1 cellular context compared by ENCODE assay signal in genomic region chr21:44012474-44013379, GRCh38.
TF ChIP-seq lines count a peak whose summit lies in the region.

No MANE protein-coding gene starts in this region.

TF ChIP-seq in K562, 482 proteins besides CTCF, POLR2A, EP300 and RAD21 (continued from another document and continues in another):
- TF ChIP-seq, protein P1, sequence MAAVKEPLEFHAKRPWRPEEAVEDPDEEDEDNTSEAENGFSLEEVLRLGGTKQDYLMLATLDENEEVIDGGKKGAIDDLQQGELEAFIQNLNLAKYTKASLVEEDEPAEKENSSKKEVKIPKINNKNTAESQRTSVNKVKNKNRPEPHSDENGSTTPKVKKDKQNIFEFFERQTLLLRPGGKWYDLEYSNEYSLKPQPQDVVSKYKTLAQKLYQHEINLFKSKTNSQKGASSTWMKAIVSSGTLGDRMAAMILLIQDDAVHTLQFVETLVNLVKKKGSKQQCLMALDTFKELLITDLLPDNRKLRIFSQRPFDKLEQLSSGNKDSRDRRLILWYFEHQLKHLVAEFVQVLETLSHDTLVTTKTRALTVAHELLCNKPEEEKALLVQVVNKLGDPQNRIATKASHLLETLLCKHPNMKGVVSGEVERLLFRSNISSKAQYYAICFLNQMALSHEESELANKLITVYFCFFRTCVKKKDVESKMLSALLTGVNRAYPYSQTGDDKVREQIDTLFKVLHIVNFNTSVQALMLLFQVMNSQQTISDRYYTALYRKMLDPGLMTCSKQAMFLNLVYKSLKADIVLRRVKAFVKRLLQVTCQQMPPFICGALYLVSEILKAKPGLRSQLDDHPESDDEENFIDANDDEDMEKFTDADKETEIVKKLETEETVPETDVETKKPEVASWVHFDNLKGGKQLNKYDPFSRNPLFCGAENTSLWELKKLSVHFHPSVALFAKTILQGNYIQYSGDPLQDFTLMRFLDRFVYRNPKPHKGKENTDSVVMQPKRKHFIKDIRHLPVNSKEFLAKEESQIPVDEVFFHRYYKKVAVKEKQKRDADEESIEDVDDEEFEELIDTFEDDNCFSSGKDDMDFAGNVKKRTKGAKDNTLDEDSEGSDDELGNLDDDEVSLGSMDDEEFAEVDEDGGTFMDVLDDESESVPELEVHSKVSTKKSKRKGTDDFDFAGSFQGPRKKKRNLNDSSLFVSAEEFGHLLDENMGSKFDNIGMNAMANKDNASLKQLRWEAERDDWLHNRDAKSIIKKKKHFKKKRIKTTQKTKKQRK (IDR thresholded peaks at IDR 0.05; ENCODE audit: borderline replicate concordance, low read depth, low read length): no peak
- TF ChIP-seq ZNF124 (CRISPR knock-in tag; IDR thresholded peaks at IDR 0.05) (no peak), LCOR (CRISPR knock-in tag; IDR thresholded peaks at IDR 0.05) (peak; percentile 83; the same call in 1 of the 2 replicates), L3MBTL2 (IDR thresholded peaks at IDR 0.05) (peak; percentile 75), SAFB (IDR thresholded peaks at IDR 0.05; ENCODE audit: borderline replicate concordance, low read depth, low read length) (no peak), ARID2 (IDR thresholded peaks at IDR 0.05) (no peak), MYNN (IDR thresholded peaks at IDR 0.05) (0 out of 2 replicates have a peak, but pooled peaks have one; percentile 43), MYNN (CRISPR knock-in tag; IDR thresholded peaks at IDR 0.05) (no peak), PHF21A (IDR thresholded peaks at IDR 0.05; ENCODE audit: borderline replicate concordance, low read depth) (no peak), FOSL1 (tag; conservative IDR thresholded peaks at IDR 0.05) (no peak; the same call in 1 of the 2 replicates), ATF2 (CRISPR knock-in tag; IDR thresholded peaks at IDR 0.05) (no peak), KLF6 (CRISPR knock-in tag; IDR thresholded peaks at IDR 0.05; ENCODE audit: borderline replicate concordance) (no peak), CCNT2 (IDR thresholded peaks at IDR 0.05; ENCODE audit: borderline replicate concordance, extremely low read depth, insufficient read length, low read depth, low read length) (peak; percentile 84), MXD1 (CRISPR knock-in tag; IDR thresholded peaks at IDR 0.05; ENCODE audit: borderline replicate concordance, poor library complexity, severe bottlenecking) (peak; percentile 29), TFAM (CRISPR knock-in tag; conservative IDR thresholded peaks at IDR 0.05) (no peak), REST (CRISPR knock-in tag; IDR thresholded peaks at IDR 0.05; ENCODE audit: low read depth) (peak; percentile 57; the same call in 1 of the 2 replicates), DNMT1 (IDR thresholded peaks at IDR 0.05) (no peak), ZKSCAN3 (CRISPR knock-in tag; IDR thresholded peaks at IDR 0.05) (no peak), TAF7 (tag; IDR thresholded peaks at IDR 0.05) (no peak), NFIC (IDR thresholded peaks at IDR 0.05) (no peak), MAZ (CRISPR knock-in tag; conservative IDR thresholded peaks at IDR 0.05 in 1 of 2, IDR thresholded peaks at IDR 0.05 in 1 of 2) (peak in 1 of 2 experiments; percentile 90; a peak in 2 of 4 replicates), STAG1 (CRISPR knock-in tag; IDR thresholded peaks at IDR 0.05; ENCODE audit: borderline replicate concordance) (no peak), MGA (IDR thresholded peaks at IDR 0.05) (no peak), TBP (optimal IDR thresholded peaks at IDR 0.05; ENCODE audit: low read depth, low read length) (peak; percentile 60), ZBTB2 (IDR thresholded peaks at IDR 0.05) (no peak), ZNF511 (CRISPR knock-in tag; IDR thresholded peaks at IDR 0.05) (0 out of 2 replicates have a peak, but pooled peaks have one; percentile 20), ETV6 (IDR thresholded peaks at IDR 0.05; ENCODE audit: borderline replicate concordance in 1 of 2, low read depth in 2 of 2, low read length in 1 of 2) (no peak), ETV6 (CRISPR knock-in tag; IDR thresholded peaks at IDR 0.05; ENCODE audit: borderline replicate concordance) (no peak), ZNF785 (CRISPR knock-in tag; IDR thresholded peaks at IDR 0.05) (no peak)
- TF ChIP-seq, protein P2, sequence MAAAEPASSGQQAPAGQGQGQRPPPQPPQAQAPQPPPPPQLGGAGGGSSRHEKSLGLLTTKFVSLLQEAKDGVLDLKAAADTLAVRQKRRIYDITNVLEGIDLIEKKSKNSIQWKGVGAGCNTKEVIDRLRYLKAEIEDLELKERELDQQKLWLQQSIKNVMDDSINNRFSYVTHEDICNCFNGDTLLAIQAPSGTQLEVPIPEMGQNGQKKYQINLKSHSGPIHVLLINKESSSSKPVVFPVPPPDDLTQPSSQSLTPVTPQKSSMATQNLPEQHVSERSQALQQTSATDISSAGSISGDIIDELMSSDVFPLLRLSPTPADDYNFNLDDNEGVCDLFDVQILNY (CRISPR knock-in tag; IDR thresholded peaks at IDR 0.05): no peak
- TF ChIP-seq, protein P3, sequence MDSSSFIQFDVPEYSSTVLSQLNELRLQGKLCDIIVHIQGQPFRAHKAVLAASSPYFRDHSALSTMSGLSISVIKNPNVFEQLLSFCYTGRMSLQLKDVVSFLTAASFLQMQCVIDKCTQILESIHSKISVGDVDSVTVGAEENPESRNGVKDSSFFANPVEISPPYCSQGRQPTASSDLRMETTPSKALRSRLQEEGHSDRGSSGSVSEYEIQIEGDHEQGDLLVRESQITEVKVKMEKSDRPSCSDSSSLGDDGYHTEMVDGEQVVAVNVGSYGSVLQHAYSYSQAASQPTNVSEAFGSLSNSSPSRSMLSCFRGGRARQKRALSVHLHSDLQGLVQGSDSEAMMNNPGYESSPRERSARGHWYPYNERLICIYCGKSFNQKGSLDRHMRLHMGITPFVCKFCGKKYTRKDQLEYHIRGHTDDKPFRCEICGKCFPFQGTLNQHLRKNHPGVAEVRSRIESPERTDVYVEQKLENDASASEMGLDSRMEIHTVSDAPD (CRISPR knock-in tag; IDR thresholded peaks at IDR 0.05): no peak
